32 cellular contexts compared by ENCODE assay signal in the genomic region with DNA sequence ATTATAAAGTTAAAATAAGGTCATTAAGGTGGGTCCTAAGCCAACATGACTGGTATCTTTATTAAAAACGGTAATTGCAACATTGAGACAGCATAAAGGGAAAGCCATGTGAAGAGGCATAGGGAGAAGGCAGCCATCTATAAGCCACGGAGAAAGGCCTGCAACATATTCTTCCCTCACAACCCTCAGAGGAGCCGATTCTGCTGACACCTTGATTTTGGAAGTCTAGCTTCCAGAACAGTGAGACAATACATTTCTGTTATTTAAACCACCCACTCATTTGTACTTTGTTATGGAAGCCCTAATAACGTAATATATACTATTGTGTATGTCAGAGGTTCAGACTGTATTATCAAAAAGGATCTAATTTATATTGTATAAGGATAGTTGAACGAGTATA.
"Had no signal": no experiment of that assay in that cellular context is flagged by ENCODE, and none has a peak within 500 bp of the region (broad histone marks: within the 10 kb centered on the region; RNA-seq: fewer than 3 reads in every experiment).

No MANE protein-coding gene starts in this region.

- H3K4me1 ChIP-seq: adrenal gland, breast epithelium had no signal

- H3K27me3 ChIP-seq: adrenal gland, body of pancreas, brain microvascular endothelial cell, breast epithelium had no signal

- H3K4me3 ChIP-seq: adrenal gland, body of pancreas, breast epithelium had no signal

- DNase-seq: activated B cell treated with CpG ODN at 0.5 μM for 24 hours; activated CD4-positive, alpha-beta memory T cell treated with anti-CD3 and anti-CD28 coated beads for 36 hours; activated CD4-positive, alpha-beta T cell treated with anti-CD3 and anti-CD28 coated beads for 4 hours; activated CD4-positive, alpha-beta T cell treated with anti-CD3 and anti-CD28 coated beads, Interleukin-2, amount 10 ng/mL, durations not matched to agents 24 days and 14 days; activated CD4-positive, alpha-beta T cell treated with anti-CD3 and anti-CD28 coated beads, Interleukin-2, amount 50 U/mL, for 1 hour; activated CD4-positive, alpha-beta T cell treated with anti-CD3 and anti-CD28 coated beads, Interleukin-2, amount 50 U/mL, for 4 hours; activated CD4-positive, CD25-positive, alpha-beta regulatory T cell treated with anti-CD3 and anti-CD28 coated beads, Interleukin-2, amount 50 U/mL, for 72 hours; activated CD8-positive, alpha-beta memory T cell treated with anti-CD3 and anti-CD28 coated beads, Interleukin-2, amount 50 U/mL, for 4 hours; activated CD8-positive, alpha-beta T cell treated with anti-CD3 and anti-CD28 coated beads for 36 hours; activated effector memory CD4-positive, alpha-beta T cell treated with anti-CD3 and anti-CD28 coated beads, Interleukin-2, amount 50 U/mL, for 16 hours; activated gamma-delta T cell treated with Interleukin-2 at 50 U/mL for 16 hours; activated naive CD4-positive, alpha-beta T cell; activated naive CD4-positive, alpha-beta T cell treated with anti-CD3 and anti-CD28 coated beads for 36 hours; activated naive CD4-positive, alpha-beta T cell treated with anti-CD3 and anti-CD28 coated beads, Interleukin-2, amount 50 U/mL, for 16 hours; activated naive CD8-positive, alpha-beta T cell treated with anti-CD3 and anti-CD28 coated beads for 36 hours; activated T-cell treated with anti-CD3 and anti-CD28 coated beads for 4 hours; activated T-cell treated with anti-CD3 and anti-CD28 coated beads, Interleukin-2, amount 50 U/mL, for 1 hour; activated T-cell treated with anti-CD3 and anti-CD28 coated beads, Interleukin-2, amount 50 U/mL, for 4 hours; activated T-cell treated with anti-CD3 and anti-CD28 coated beads, Interleukin-2, amount 50 U/mL, for 72 hours; adrenal gland; amniotic stem cell; aorta; body of pancreas; brain microvascular endothelial cell; central memory CD4-positive, alpha-beta T cell; T-helper 1 cell; T-helper 2 cell; T-helper 9 cell had no signal

- H3K36me3 ChIP-seq: adrenal gland, brain microvascular endothelial cell, breast epithelium had no signal

- H3K9me3 ChIP-seq: adrenal gland, body of pancreas, breast epithelium had no signal

- H3K27ac ChIP-seq: adrenal gland, body of pancreas, brain microvascular endothelial cell, breast epithelium, VCaP had no signal

- ATAC-seq: activated CD8-positive, alpha-beta T cell treated with anti-CD3 and anti-CD28 coated beads for 36 hours; activated naive CD4-positive, alpha-beta T cell treated with anti-CD3 and anti-CD28 coated beads, Interleukin-2, amount 50 U/mL, for 72 hours; activated T-cell treated with anti-CD3 and anti-CD28 coated beads, Interleukin-2, amount 50 U/mL, for 4 hours; activated T-cell treated with anti-CD3 and anti-CD28 coated beads, Interleukin-2, amount 50 U/mL, for 72 hours; activated T-helper 17 cell treated with anti-CD3 and anti-CD28 coated beads, Interleukin-2, amount 50 U/mL, for 72 hours; body of pancreas had no signal
